In the genomic region with DNA sequence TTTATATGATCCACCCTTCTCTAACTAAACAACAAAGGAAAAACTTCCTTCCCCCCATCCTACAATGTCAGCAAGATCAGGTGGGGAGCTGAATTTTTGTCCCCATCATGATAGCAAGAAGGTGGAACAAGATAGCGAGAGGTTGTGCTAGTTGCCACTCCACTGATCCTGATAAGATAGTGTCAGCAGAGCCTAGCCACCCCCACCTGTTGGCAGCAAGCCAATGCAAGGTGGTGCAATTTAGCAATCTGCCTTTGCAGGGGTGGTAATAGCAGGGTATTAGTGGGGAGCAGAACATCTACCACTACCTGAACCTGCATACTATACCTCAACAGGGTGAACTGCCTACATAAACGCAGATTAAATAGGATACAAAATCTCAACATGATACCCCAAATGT, we compare ENCODE assay signal across 33 cellular contexts.
"Had no signal": no experiment of that assay in that cellular context is flagged by ENCODE, and none has a peak within 500 bp of the region (broad histone marks: within the 10 kb centered on the region; RNA-seq: fewer than 3 reads in every experiment).

No MANE protein-coding gene starts in this region.

- H3K27me3 ChIP-seq: cardiac muscle cell, colonic mucosa, gastroesophageal sphincter had no signal

- H3K9me3 ChIP-seq: adrenal gland, breast epithelium, colonic mucosa, esophagus squamous epithelium, gastroesophageal sphincter had no signal

- DNase-seq: activated B cell treated with CpG ODN at 0.5 μM for 24 hours; activated CD4-positive, alpha-beta T cell treated with anti-CD3 and anti-CD28 coated beads for 48 hours; activated CD4-positive, alpha-beta T cell treated with anti-CD3 and anti-CD28 coated beads, Interleukin-2, amount 50 U/mL, for 1 hour; activated CD4-positive, alpha-beta T cell treated with anti-CD3 and anti-CD28 coated beads, Interleukin-2, amount 50 U/mL, for 48 hours; activated CD8-positive, alpha-beta memory T cell treated with anti-CD3 and anti-CD28 coated beads for 24 hours; activated CD8-positive, alpha-beta T cell treated with anti-CD3 and anti-CD28 coated beads for 36 hours; activated effector memory CD4-positive, alpha-beta T cell treated with Interleukin-2 at 50 U/mL for 16 hours; activated gamma-delta T cell treated with Interleukin-2 at 50 U/mL for 16 hours; activated naive CD4-positive, alpha-beta T cell treated with Interleukin-2 at 50 U/mL for 16 hours; activated naive CD8-positive, alpha-beta T cell treated with anti-CD3 and anti-CD28 coated beads for 36 hours; activated naive CD8-positive, alpha-beta T cell treated with anti-CD3 and anti-CD28 coated beads, Interleukin-2, amount 50 U/mL, for 24 hours; activated T-cell treated with anti-CD3 and anti-CD28 coated beads, Interleukin-2, amount 50 U/mL, for 4 hours; adrenal gland; amygdala; aorta; central memory CD4-positive, alpha-beta T cell; cerebellar nuclear complex; colonic mucosa; effector CD8-positive, alpha-beta T cell; esophagus squamous epithelium; foreskin melanocyte; T-helper 1 cell; T-helper 17 cell; T1000; WERI-Rb-1 had no signal

- ATAC-seq: activated CD4-positive, CD25-positive, alpha-beta regulatory T cell treated with anti-CD3 and anti-CD28 coated beads, Interleukin-2, amount 50 U/mL, for 24 hours; activated CD8-positive, alpha-beta T cell treated with anti-CD3 and anti-CD28 coated beads for 36 hours; activated naive CD8-positive, alpha-beta T cell treated with anti-CD3 and anti-CD28 coated beads, Interleukin-2, amount 50 U/mL, for 24 hours; activated T-cell treated with anti-CD3 and anti-CD28 coated beads, Interleukin-2, amount 50 U/mL, for 4 hours; activated T-helper 17 cell treated with anti-CD3 and anti-CD28 coated beads, Interleukin-2, amount 50 U/mL, for 72 hours; gastroesophageal sphincter; T-helper 17 cell had no signal

- H3K4me1 ChIP-seq: adrenal gland, breast epithelium, colonic mucosa, esophagus squamous epithelium, gastroesophageal sphincter had no signal

- FAIRE-seq: endometrium, endothelial cell of umbilical vein had no signal

- H3K36me3 ChIP-seq: adrenal gland, breast epithelium, cardiac muscle cell, colonic mucosa, esophagus squamous epithelium, gastroesophageal sphincter, WERI-Rb-1 had no signal

- H3K4me3 ChIP-seq: adrenal gland, breast epithelium, cardiac muscle cell, colonic mucosa, esophagus squamous epithelium, gastroesophageal sphincter had no signal

- H3K27ac ChIP-seq: adrenal gland, breast epithelium, cardiac muscle cell, colonic mucosa, epithelial cell of prostate, esophagus squamous epithelium, gastroesophageal sphincter, WERI-Rb-1 had no signal
